ENCODE assay signal across 16 cellular contexts in genomic region chr10:113019692-113020424, GRCh38.
DNase-seq lines count a peak whose midpoint lies in the region; ATAC-seq, FAIRE-seq and TF ChIP-seq lines count a peak whose summit lies in the region.
"Had no signal": no experiment of that assay in that cellular context is flagged by ENCODE, and none has a peak within 500 bp of the region (broad histone marks: within the 10 kb centered on the region; RNA-seq: fewer than 3 reads in every experiment).

No MANE protein-coding gene starts in this region.

- H3K9me3 Mint-ChIP-seq in chondrocyte (ENCODE audit: low read depth): no peaks in the 10 kb centered on the region
- H3K9me3 Mint-ChIP-seq in activated naive CD8-positive, alpha-beta T cell treated with anti-CD3 and anti-CD28 coated beads, Interleukin-2, amount 50 U/mL, for 24 hours: no peaks in the 10 kb centered on the region
- H3K9me3 Mint-ChIP-seq: activated B cell treated with CpG ODN at 0.5 μM for 24 hours; activated naive CD8-positive, alpha-beta T cell treated with anti-CD3 and anti-CD28 coated beads for 36 hours; memory B cell had no signal

- peak overlapping the region in 2 of 4 donors; percentile 70 to 73 for H3K27ac ChIP-seq in pancreas
- H3K27ac ChIP-seq: C4-2B had no signal

- 18 to 20% methylated on average over 11 of the region's 11 CpGs for WGBS in pancreas, 2 donors

- peaks cover 18 to 38% (median 36%) of the 10 kb centered on the region in 3 donors for H3K4me1 ChIP-seq in pancreas

- no peak overlapping the region for H3K4me3 Mint-ChIP-seq in chondrocyte (ENCODE audit: unreplicated experiment)
- H3K4me3 Mint-ChIP-seq in activated naive CD8-positive, alpha-beta T cell treated with anti-CD3 and anti-CD28 coated beads, Interleukin-2, amount 50 U/mL, for 24 hours: no peak overlapping the region
- H3K4me3 Mint-ChIP-seq: activated B cell treated with CpG ODN at 0.5 μM for 24 hours; activated naive CD8-positive, alpha-beta T cell treated with anti-CD3 and anti-CD28 coated beads for 36 hours; memory B cell had no signal

- peak; percentile 71 to 72 (median 72) for ATAC-seq in pancreas
- no peak for ATAC-seq in HG03108 (IDR thresholded peaks at IDR 0.05; ENCODE audit: unreplicated experiment)
- ATAC-seq in activated naive CD8-positive, alpha-beta T cell treated with anti-CD3 and anti-CD28 coated beads, Interleukin-2, amount 50 U/mL, for 24 hours: no peak

- intact Hi-C loops in pancreas (cut with DNase I): no loop called here

- peak overlapping the region; percentile 67 for H3K27ac Mint-ChIP-seq in chondrocyte (ENCODE audit: unreplicated experiment)
- no peak overlapping the region for H3K27ac Mint-ChIP-seq in activated naive CD8-positive, alpha-beta T cell treated with anti-CD3 and anti-CD28 coated beads, Interleukin-2, amount 50 U/mL, for 24 hours
- H3K27ac Mint-ChIP-seq: activated B cell treated with CpG ODN at 0.5 μM for 24 hours; activated naive CD8-positive, alpha-beta T cell treated with anti-CD3 and anti-CD28 coated beads for 36 hours; memory B cell had no signal

- DNase-seq in DMS153 treated with DMSO at 0.1 percent for 48 hours (lab: John Stamatoyannopoulos, UW; ENCODE audit: unreplicated experiment) (peak; percentile 29), NCI-H146 treated with DMSO at 0.1 percent for 48 hours (lab: John Stamatoyannopoulos, UW; ENCODE audit: unreplicated experiment) (peak; percentile 93), chondrocyte (ENCODE audit: low spot score) (no peak), pancreas (peak in 4 of 6 donors; percentile 29 to 55 (median 42)), frontal cortex (ENCODE audit: low spot score in 2 of 2) (no peak)
- DNase-seq in activated CD8-positive, alpha-beta memory T cell treated with anti-CD3 and anti-CD28 coated beads, Interleukin-2, amount 50 U/mL, for 48 hours: no peak
- no peak for DNase-seq in activated naive CD8-positive, alpha-beta T cell treated with anti-CD3 and anti-CD28 coated beads, Interleukin-2, amount 50 U/mL, for 24 hours
- DNase-seq: activated B cell treated with CpG ODN at 0.5 μM for 24 hours; activated naive CD8-positive, alpha-beta T cell treated with anti-CD3 and anti-CD28 coated beads for 36 hours; cerebellar nuclear complex; posterior cingulate gyrus; SK-N-SH had no signal

- FAIRE-seq in pancreas (lab: Jason Lieb, UNC): no peak
- no peak for FAIRE-seq in frontal cortex (lab: Jason Lieb, UNC)
- FAIRE-seq: G401.6 had no signal

- H3K27me3 Mint-ChIP-seq in chondrocyte (ENCODE audit: low read depth): no peaks in the 10 kb centered on the region
- peaks cover 9% of the 10 kb centered on the region for H3K27me3 Mint-ChIP-seq in activated naive CD8-positive, alpha-beta T cell treated with anti-CD3 and anti-CD28 coated beads, Interleukin-2, amount 50 U/mL, for 24 hours
- H3K27me3 Mint-ChIP-seq: activated B cell treated with CpG ODN at 0.5 μM for 24 hours had no signal

- no peak overlapping the region for H3K4me3 ChIP-seq in pancreas

- no peak for TF ChIP-seq CTCF in chondrocyte (IDR thresholded peaks at IDR 0.05)
- no peak for TF ChIP-seq CTCF in pancreas (IDR thresholded peaks at IDR 0.05)

- H3K27me3 ChIP-seq in pancreas: no peaks in the 10 kb centered on the region

- H3K36me3 ChIP-seq in pancreas: no peaks in the 10 kb centered on the region

- H3K9me3 ChIP-seq in pancreas: no peaks in the 10 kb centered on the region
- H3K9me3 ChIP-seq: SK-N-SH had no signal

- H3K36me3 Mint-ChIP-seq in chondrocyte (ENCODE audit: low read depth): peaks cover 2% of the 10 kb centered on the region
- H3K36me3 Mint-ChIP-seq in activated naive CD8-positive, alpha-beta T cell treated with anti-CD3 and anti-CD28 coated beads, Interleukin-2, amount 50 U/mL, for 24 hours (ENCODE audit: low read depth): no peaks in the 10 kb centered on the region
- H3K36me3 Mint-ChIP-seq: activated naive CD8-positive, alpha-beta T cell treated with anti-CD3 and anti-CD28 coated beads for 36 hours; memory B cell had no signal

- H3K4me1 Mint-ChIP-seq in chondrocyte (ENCODE audit: low read depth): peaks cover 52% of the 10 kb centered on the region
- H3K4me1 Mint-ChIP-seq in activated naive CD8-positive, alpha-beta T cell treated with anti-CD3 and anti-CD28 coated beads, Interleukin-2, amount 50 U/mL, for 24 hours: no peaks in the 10 kb centered on the region
- H3K4me1 Mint-ChIP-seq: activated B cell treated with CpG ODN at 0.5 μM for 24 hours; activated naive CD8-positive, alpha-beta T cell treated with anti-CD3 and anti-CD28 coated beads for 36 hours; memory B cell had no signal

Comparison
In these comparisons a context has a peak if more than half of its experiments do, and no peak if none do; other contexts are left out.
1. DNase-seq: peak in DMS153 treated with DMSO at 0.1 percent for 48 hours (single experiment), NCI-H146 treated with DMSO at 0.1 percent for 48 hours (single experiment) and pancreas (4 of 6); none in chondrocyte (single experiment), frontal cortex (0 of 2), activated CD8-positive, alpha-beta memory T cell treated with anti-CD3 and anti-CD28 coated beads, Interleukin-2, amount 50 U/mL, for 48 hours (single experiment) and activated naive CD8-positive, alpha-beta T cell treated with anti-CD3 and anti-CD28 coated beads, Interleukin-2, amount 50 U/mL, for 24 hours (single experiment).
2. ATAC-seq: peak in pancreas (4 of 4); none in HG03108 (single experiment) and activated naive CD8-positive, alpha-beta T cell treated with anti-CD3 and anti-CD28 coated beads, Interleukin-2, amount 50 U/mL, for 24 hours (single experiment).